Comparison of ENCODE assay signal across 9 cellular contexts in genomic region chr6:80005406-80005805, GRCh38. TPM values are rescaled to one million over a fixed set of nuclear protein-coding genes. Genes with fewer than 3 reads are reported as not detected.
DNase-seq lines count a peak whose midpoint lies in the region; ATAC-seq and TF ChIP-seq lines count a peak whose summit lies in the region.
"Had no signal": no experiment of that assay in that cellular context is flagged by ENCODE, and none has a peak within 500 bp of the region (broad histone marks: within the 10 kb centered on the region; RNA-seq: fewer than 3 reads in every experiment).

No MANE protein-coding gene starts in this region.

- H3K4me3 ChIP-seq in OCI-LY3 (ENCODE audit: low read length) (peak overlapping the region; percentile 87), heart left ventricle (peak overlapping the region in 2 of 12 donors; percentile 69 to 83)

- peaks cover 31% of the 10 kb centered on the region for H3K36me3 ChIP-seq in OCI-LY3 (replicated peaks; ENCODE audit: low read depth, low read length)
- H3K36me3 ChIP-seq in heart left ventricle, result no peaks in the 10 kb centered on the region

- peak overlapping the region; percentile 79 for H3K9ac ChIP-seq in OCI-LY3 (ENCODE audit: low read length)

- TF ChIP-seq CTCF in OCI-LY3 (IDR thresholded peaks at IDR 0.05; ENCODE audit: low read depth, low read length) (no peak), endothelial cell (IDR thresholded peaks at IDR 0.05; ENCODE audit: unreplicated experiment) (no peak), progenitor cell of endocrine pancreas (IDR thresholded peaks at IDR 0.05; ENCODE audit: unreplicated experiment) (no peak), heart left ventricle (IDR thresholded peaks at IDR 0.05) (no peak)

- H3K4me2 ChIP-seq in OCI-LY3 (ENCODE audit: low read length), result peak overlapping the region; percentile 79

- TF ChIP-seq POLR2A in heart left ventricle (IDR thresholded peaks at IDR 0.05), result no peak

- intact Hi-C loops in heart left ventricle (cut with DNase I), result loop anchor here in 4 of 10 donors (2.0 to 10.0 kb wide), 2 partner anchors 99 to 101 kb away; partner anchors contain the start of gene BCKDHB (in 4 of the 4)
- intact Hi-C loops in Right ventricle myocardium inferior (cut with DNase I), result no loop called here

- H4K20me1 ChIP-seq in OCI-LY3 (ENCODE audit: insufficient read depth, low read length), result no peaks in the 10 kb centered on the region

- DNase-seq in T-helper 1 cell (no peak), endothelial cell (ENCODE audit: low spot score) (no peak), progenitor cell of endocrine pancreas (ENCODE audit: low spot score, unreplicated experiment) (no peak), heart left ventricle (no peak), Right ventricle myocardium inferior (ENCODE audit: missing footprints) (no peak)
- DNase-seq: NCI-H226 had no signal

- peak overlapping the region; percentile 79 for H3K27ac ChIP-seq in OCI-LY3 (ENCODE audit: low read length)
- H3K27ac ChIP-seq in heart left ventricle, result no peak overlapping the region

- no peaks in the 10 kb centered on the region for H3K9me3 ChIP-seq in OCI-LY3 (ENCODE audit: insufficient read depth, low read length)
- H3K9me3 ChIP-seq in heart left ventricle, result no peaks in the 10 kb centered on the region

- peaks cover 10% of the 10 kb centered on the region for H3K27me3 Mint-ChIP-seq in T-helper 1 cell treated with Interleukin-12 subunit alpha and Interleukin-12 subunit beta and Interleukin-4 antibody, amounts not matched to agents 30 μg/mL and 1 μg/mL, for 36 hours (ENCODE audit: low read depth)
- peaks cover 5% of the 10 kb centered on the region for H3K27me3 Mint-ChIP-seq in endothelial cell (ENCODE audit: unreplicated experiment)
- no peaks in the 10 kb centered on the region for H3K27me3 Mint-ChIP-seq in progenitor cell of endocrine pancreas

- peaks cover 21% of the 10 kb centered on the region for H3K4me1 ChIP-seq in OCI-LY3 (ENCODE audit: low read length)
- peaks cover 0 to 16% (median 9%) of the 10 kb centered on the region in 12 donors for H3K4me1 ChIP-seq in heart left ventricle

- WGBS in heart left ventricle, 4 donors, result 44 to 55% (median 45%) methylated on average over 6 of the region's 6 CpGs

- ATAC-seq in heart left ventricle, result no peak
- ATAC-seq in Right ventricle myocardium inferior, result no peak
- ATAC-seq in HG03280 (IDR thresholded peaks at IDR 0.05; ENCODE audit: unreplicated experiment), result no peak

- H2AFZ ChIP-seq in OCI-LY3 (ENCODE audit: low read depth, low read length), result no peak overlapping the region

- H3K4me3 Mint-ChIP-seq in T-helper 1 cell treated with Interleukin-12 subunit alpha and Interleukin-12 subunit beta and Interleukin-4 antibody, amounts not matched to agents 30 μg/mL and 1 μg/mL, for 36 hours, result peak overlapping the region; percentile 90
- H3K4me3 Mint-ChIP-seq in endothelial cell (ENCODE audit: unreplicated experiment), result peak overlapping the region; percentile 95
- peak overlapping the region; percentile 84 for H3K4me3 Mint-ChIP-seq in progenitor cell of endocrine pancreas (ENCODE audit: low read depth)

- H3K27me3 ChIP-seq in OCI-LY3 (ENCODE audit: low read depth, low read length) (no peaks in the 10 kb centered on the region), heart left ventricle (no peaks in the 10 kb centered on the region)

- H3K4me1 Mint-ChIP-seq in T-helper 1 cell treated with Interleukin-12 subunit alpha and Interleukin-12 subunit beta and Interleukin-4 antibody, amounts not matched to agents 30 μg/mL and 1 μg/mL, for 36 hours (ENCODE audit: low read depth), result peaks cover 39% of the 10 kb centered on the region
- peaks cover 11% of the 10 kb centered on the region for H3K4me1 Mint-ChIP-seq in endothelial cell (ENCODE audit: unreplicated experiment)
- peaks cover 12% of the 10 kb centered on the region for H3K4me1 Mint-ChIP-seq in progenitor cell of endocrine pancreas (ENCODE audit: low read depth)

- H3K36me3 Mint-ChIP-seq in T-helper 1 cell treated with Interleukin-12 subunit alpha and Interleukin-12 subunit beta and Interleukin-4 antibody, amounts not matched to agents 30 μg/mL and 1 μg/mL, for 36 hours (ENCODE audit: low read depth), result peaks cover 18% of the 10 kb centered on the region
- H3K36me3 Mint-ChIP-seq in endothelial cell (ENCODE audit: low read depth, unreplicated experiment) (no peaks in the 10 kb centered on the region), progenitor cell of endocrine pancreas (ENCODE audit: insufficient read depth) (no peaks in the 10 kb centered on the region)

- H3K79me2 ChIP-seq in OCI-LY3 (ENCODE audit: low read length), result peaks cover 25% of the 10 kb centered on the region

- H3K9me3 Mint-ChIP-seq in T-helper 1 cell treated with Interleukin-12 subunit alpha and Interleukin-12 subunit beta and Interleukin-4 antibody, amounts not matched to agents 30 μg/mL and 1 μg/mL, for 36 hours, result no peaks in the 10 kb centered on the region
- H3K9me3 Mint-ChIP-seq in endothelial cell (ENCODE audit: unreplicated experiment) (no peaks in the 10 kb centered on the region), progenitor cell of endocrine pancreas (ENCODE audit: low read depth) (no peaks in the 10 kb centered on the region)

- H3K27ac Mint-ChIP-seq in T-helper 1 cell treated with Interleukin-12 subunit alpha and Interleukin-12 subunit beta and Interleukin-4 antibody, amounts not matched to agents 30 μg/mL and 1 μg/mL, for 36 hours, result peak overlapping the region; percentile 96
- H3K27ac Mint-ChIP-seq in endothelial cell (ENCODE audit: unreplicated experiment) (no peak overlapping the region), progenitor cell of endocrine pancreas (no peak overlapping the region)

RNA-seq across cellular contexts. Expression of gene TTK, which starts 1.0 kb away (rescaled TPM):
- total RNA-seq in endothelial cell (ENCODE audit: unreplicated experiment), result 6.6 TPM
- 20.6 and 22.1 TPM in 2 replicates for total RNA-seq in progenitor cell of endocrine pancreas
- total RNA-seq in heart left ventricle, result 1 to 10 TPM in 1 of 9 donors, under 1 TPM in 6, not detected in 2; 0.12 to 2.9 (median 0.48) TPM
- under 1 TPM; 0.04 to 0.12 TPM for polyA plus RNA-seq in heart left ventricle
- 0.43 TPM for total RNA-seq in Right ventricle myocardium inferior

RNA-seq across cellular contexts. Expression of gene ELOVL4, which starts 58.1 kb away (rescaled TPM):
- total RNA-seq in endothelial cell (ENCODE audit: unreplicated experiment) (3.3 TPM), progenitor cell of endocrine pancreas (5.9 and 6.2 TPM in 2 replicates), heart left ventricle (under 1 TPM; 0.09 to 0.48 (median 0.19) TPM), Right ventricle myocardium inferior (0.41 TPM)
- polyA plus RNA-seq in heart left ventricle, result under 1 TPM; 0.24 to 0.27 TPM
